ENCODE assay signal across 8 cellular contexts in genomic region chr19:2543463-2544442, GRCh38.
A peak's percentile ranks its signal among the peaks of the same experiment; 100 is the strongest.
DNase-seq lines count a peak whose midpoint lies in the region; ATAC-seq and TF ChIP-seq lines count a peak whose summit lies in the region.

No MANE protein-coding gene starts in this region.

- peaks cover 43% of the 10 kb centered on the region for H3K4me1 ChIP-seq in ACC112 (ENCODE audit: control insufficient read depth, insufficient read depth, low read length, unreplicated experiment)
- peaks cover 81% of the 10 kb centered on the region for H3K4me1 ChIP-seq in lower lobe of right lung

- H3K4me3 Mint-ChIP-seq in activated CD8-positive, alpha-beta T cell treated with anti-CD3 and anti-CD28 coated beads, Interleukin-2, amount 10 ng/mL, durations not matched to agents 7 days and 5 days, result peak overlapping the region; percentile 73

- H3K9me3 Mint-ChIP-seq in activated CD8-positive, alpha-beta T cell treated with anti-CD3 and anti-CD28 coated beads, Interleukin-2, amount 10 ng/mL, durations not matched to agents 7 days and 5 days (ENCODE audit: insufficient read depth), result no peaks in the 10 kb centered on the region

- H3K4me1 Mint-ChIP-seq in activated CD8-positive, alpha-beta T cell treated with anti-CD3 and anti-CD28 coated beads, Interleukin-2, amount 10 ng/mL, durations not matched to agents 7 days and 5 days (ENCODE audit: low read depth), result peaks cover 39% of the 10 kb centered on the region

- POLR2A ChIA-PET in activated CD8-positive, alpha-beta T cell treated with anti-CD3 and anti-CD28 coated beads, Interleukin-2, amount 10 ng/mL, durations not matched to agents 7 days and 5 days (lab: Charles Lee), result interaction anchor here (0.6 to 3.7 kb wide), 6 partner anchors 9 to 67 kb away, joined by 3 to 45 read pairs (median 6); partner anchors contain the start of gene GADD45B

- peak; percentile 74 for DNase-seq in GOT3 (lab: John Stamatoyannopoulos, UW)
- peak; percentile 24 to 72 for DNase-seq in NCI-H526 (lab: John Stamatoyannopoulos, UW)
- peak; percentile 78 for DNase-seq in activated CD8-positive, alpha-beta T cell treated with anti-CD3 and anti-CD28 coated beads, Interleukin-2, amount 10 ng/mL, durations not matched to agents 7 days and 5 days
- DNase-seq in ecto neural progenitor cell (ENCODE audit: low spot score), result peak; percentile 91
- DNase-seq in lower lobe of right lung, result peak; percentile 91
- DNase-seq in stimulated activated CD4-positive, alpha-beta T cell treated with anti-CD3 and anti-CD28 coated beads, Interleukin-4, amount 100 ng/mL, for 4 hours, result peak; percentile 68 to 69

- H3K27ac Mint-ChIP-seq in activated CD8-positive, alpha-beta T cell treated with anti-CD3 and anti-CD28 coated beads, Interleukin-2, amount 10 ng/mL, durations not matched to agents 7 days and 5 days, result peak overlapping the region; percentile 90

- H3K27me3 ChIP-seq in ACC112 (ENCODE audit: insufficient read depth, low read length), result no peaks in the 10 kb centered on the region
- H3K27me3 ChIP-seq in lower lobe of right lung (ENCODE audit: low read depth), result no peaks in the 10 kb centered on the region

- H3K27me3 Mint-ChIP-seq in activated CD8-positive, alpha-beta T cell treated with anti-CD3 and anti-CD28 coated beads, Interleukin-2, amount 10 ng/mL, durations not matched to agents 7 days and 5 days (ENCODE audit: low read depth), result no peaks in the 10 kb centered on the region

- TF ChIP-seq CTCF in lower lobe of right lung (IDR thresholded peaks at IDR 0.05), result peak; percentile 39

- intact Hi-C loops in lower lobe of right lung (cut with DNase I), result no loop called here

- H3K36me3 ChIP-seq in ACC112 (ENCODE audit: insufficient read depth, low read length), result no peaks in the 10 kb centered on the region
- H3K36me3 ChIP-seq in lower lobe of right lung, result no peaks in the 10 kb centered on the region

- peak overlapping the region; percentile 65 for H3K4me3 ChIP-seq in ACC112 (ENCODE audit: low read depth, low read length)
- H3K4me3 ChIP-seq in lower lobe of right lung, result peak overlapping the region; percentile 36

- peak overlapping the region; percentile 100 for H3K27ac ChIP-seq in ACC112 (ENCODE audit: low read depth, low read length)
- H3K27ac ChIP-seq in lower lobe of right lung, result peak overlapping the region; percentile 93

- CTCF ChIA-PET in activated CD8-positive, alpha-beta T cell treated with anti-CD3 and anti-CD28 coated beads, Interleukin-2, amount 10 ng/mL, durations not matched to agents 7 days and 5 days (lab: Charles Lee), result interaction anchor here (0.6 to 2.3 kb wide), 7 partner anchors 9 to 68 kb away, joined by 3 to 16 read pairs (median 5); partner anchors contain the start of gene GADD45B

- H3K79me2 ChIP-seq in ACC112 (ENCODE audit: control insufficient read depth, insufficient read depth, low read length, unreplicated experiment), result peaks cover 3% of the 10 kb centered on the region

- H2AFZ ChIP-seq in ACC112 (ENCODE audit: low read length, unreplicated experiment), result peak overlapping the region; percentile 25

- peak; percentile 86 for ATAC-seq in activated CD8-positive, alpha-beta T cell treated with anti-CD3 and anti-CD28 coated beads, Interleukin-2, amount 10 ng/mL, durations not matched to agents 7 days and 5 days
- ATAC-seq in lower lobe of right lung (peak; percentile 84), HG02798 (IDR thresholded peaks at IDR 0.05; ENCODE audit: poor library complexity, unreplicated experiment) (no peak)

- H3K9me3 ChIP-seq in lower lobe of right lung, result no peaks in the 10 kb centered on the region

- H3K36me3 Mint-ChIP-seq in activated CD8-positive, alpha-beta T cell treated with anti-CD3 and anti-CD28 coated beads, Interleukin-2, amount 10 ng/mL, durations not matched to agents 7 days and 5 days (ENCODE audit: low read depth), result no peaks in the 10 kb centered on the region
